Comparison of ENCODE assay signal across 6 cellular contexts in the genomic region with DNA sequence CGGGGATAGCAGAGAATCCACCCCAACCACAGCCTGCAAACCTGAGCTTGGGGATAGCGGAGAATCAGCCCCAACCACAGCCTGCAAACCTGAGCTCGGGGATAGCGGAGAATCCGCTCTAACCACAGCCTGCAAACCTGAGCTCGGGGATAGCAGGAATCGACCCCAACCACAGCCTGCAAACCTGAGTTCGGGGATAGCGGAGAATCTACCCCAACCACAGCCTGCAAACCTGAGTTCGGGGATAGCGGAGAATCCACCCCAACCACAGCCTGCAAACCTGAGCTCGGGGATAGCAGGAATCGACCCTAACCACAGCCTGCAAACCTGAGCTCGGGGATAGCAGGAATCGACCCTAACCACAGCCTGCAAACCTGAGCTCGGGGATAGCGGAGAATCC. TPM values are rescaled to one million over a fixed set of nuclear protein-coding genes. Genes with fewer than 3 reads are reported as not detected.
"Had no signal": no experiment of that assay in that cellular context is flagged by ENCODE, and none has a peak within 500 bp of the region (broad histone marks: within the 10 kb centered on the region; RNA-seq: fewer than 3 reads in every experiment).

No MANE protein-coding gene starts in this region.

RNA-seq across cellular contexts. Expression of gene SALL3, which starts 37.4 kb away (rescaled TPM):
- total RNA-seq: HepG2, HT-29, HT1080, IMR-90, K562 had no signal
- polyA plus RNA-seq: HepG2, IgD-negative memory B cell, IMR-90, K562 had no signal
